In genomic region chr11:70161043-70161625, GRCh38 we compare ENCODE assay signal across 15 cellular contexts. TPM values are rescaled to one million over a fixed set of nuclear protein-coding genes. Genes with fewer than 3 reads are reported as not detected.
DNase-seq lines count a peak whose midpoint lies in the region; ATAC-seq, FAIRE-seq and TF ChIP-seq lines count a peak whose summit lies in the region.
"Had no signal": no experiment of that assay in that cellular context is flagged by ENCODE, and none has a peak within 500 bp of the region (broad histone marks: within the 10 kb centered on the region; RNA-seq: fewer than 3 reads in every experiment).

No MANE protein-coding gene starts in this region.

- no peak for TF ChIP-seq RAD21 in HepG2 (CRISPR knock-in tag; IDR thresholded peaks at IDR 0.05)

- H3K79me2 ChIP-seq in HepG2 (ENCODE audit: insufficient read depth, low read length) = no peaks in the 10 kb centered on the region
- no peaks in the 10 kb centered on the region for H3K79me2 ChIP-seq in keratinocyte (ENCODE audit: control insufficient read depth, insufficient read depth, low read length)

- no TSS peak for BruUV-seq in HepG2 (replicated peaks; lab: Mats Ljungman, UMichigan)

- CTCF ChIA-PET in HepG2 (lab: Yijun Ruan, JAX; ENCODE audit: low intra/inter-chr PET ratio, low total read pairs) (no interaction called here), WTC11 (lab: Charles Lee) (interaction anchor here (0.5 to 1.2 kb wide), 4 partner anchors 15 to 251 kb away, joined by 3 to 5 read pairs (median 3); no protein-coding TSS in a partner anchor)

- H3K36me3 ChIP-seq in HepG2 (replicated peaks in 1 of 2; ENCODE audit: control insufficient read depth in 1 of 2, insufficient read depth in 2 of 2, low read length in 2 of 2) (no peaks in the 10 kb centered on the region), right lobe of liver (peaks cover 0 to 59% (median 0%) of the 10 kb centered on the region in 4 donors), keratinocyte (ENCODE audit: control insufficient read depth in 2 of 2, extremely low read depth in 1 of 2, insufficient read depth in 2 of 2, low read length in 2 of 2) (peaks cover 0 to 8% of the 10 kb centered on the region in 2 experiments)

- intact Hi-C loops in HepG2 (cut with micrococcal nuclease; ENCODE audit: unreplicated experiment) = no loop called here
- intact Hi-C loops in right lobe of liver (cut with DNase I) = no loop called here

- TF ChIP-seq EP300 in HepG2 (IDR thresholded peaks at IDR 0.05; ENCODE audit: low read depth in 2 of 2, low read length in 2 of 2) = no peak
- TF ChIP-seq EP300 in HepG2 (CRISPR knock-in tag; IDR thresholded peaks at IDR 0.05; ENCODE audit: borderline replicate concordance) = no peak

- H3K4me1 ChIP-seq in HepG2 (ENCODE audit: insufficient read depth, low read length) (no peaks in the 10 kb centered on the region), right lobe of liver (peaks cover 0 to 14% (median 8%) of the 10 kb centered on the region in 4 donors), keratinocyte (ENCODE audit: control insufficient read depth, extremely low read depth, insufficient read depth, low read length) (peaks cover 33% of the 10 kb centered on the region)

- H3K9me3 Mint-ChIP-seq in WTC11 = no peaks in the 10 kb centered on the region
- H3K9me3 Mint-ChIP-seq in endothelial cell (ENCODE audit: unreplicated experiment) = no peaks in the 10 kb centered on the region
- no peaks in the 10 kb centered on the region for H3K9me3 Mint-ChIP-seq in activated naive CD4-positive, alpha-beta T cell treated with anti-CD3 and anti-CD28 coated beads, Interleukin-2, amount 50 U/mL, for 72 hours
- H3K9me3 Mint-ChIP-seq: CD8-positive, alpha-beta memory T cell had no signal

- in situ Hi-C loops in HepG2 (cut with HindIII; ENCODE audit: extremely low pct_ligation_motif_present, low pct_unique_long_range_greater_than_20kb) = no loop called here

- H3K27ac ChIP-seq in HepG2 (ENCODE audit: extremely low read length, insufficient read depth, low read length) = no peak overlapping the region
- no peak overlapping the region for H3K27ac ChIP-seq in right lobe of liver
- H3K27ac ChIP-seq in keratinocyte (ENCODE audit: control insufficient read depth, insufficient read depth, low read length) = peak overlapping the region; percentile 81

- H3K27ac Mint-ChIP-seq in WTC11 = no peak overlapping the region
- no peak overlapping the region for H3K27ac Mint-ChIP-seq in endothelial cell (ENCODE audit: unreplicated experiment)
- H3K27ac Mint-ChIP-seq in activated naive CD4-positive, alpha-beta T cell treated with anti-CD3 and anti-CD28 coated beads, Interleukin-2, amount 50 U/mL, for 72 hours = no peak overlapping the region
- H3K27ac Mint-ChIP-seq: B cell; CD8-positive, alpha-beta memory T cell had no signal

- TF ChIP-seq CTCF in HepG2 (CRISPR knock-in tag; IDR thresholded peaks at IDR 0.05) = no peak
- TF ChIP-seq CTCF in right lobe of liver (IDR thresholded peaks at IDR 0.05) = no peak
- no peak for TF ChIP-seq CTCF in WTC11 (IDR thresholded peaks at IDR 0.05)
- no peak for TF ChIP-seq CTCF in keratinocyte (optimal IDR thresholded peaks at IDR 0.05 in 1 of 3, IDR thresholded peaks at IDR 0.05 in 1 of 3, conservative IDR thresholded peaks at IDR 0.05 in 1 of 3; ENCODE audit: extremely low read depth in 1 of 3, insufficient read depth in 2 of 3, low read length in 3 of 3)
- no peak for TF ChIP-seq CTCF in endothelial cell (IDR thresholded peaks at IDR 0.05; ENCODE audit: unreplicated experiment)

- DNase-seq in HepG2 (ENCODE audit: low spot score) (no peak), right lobe of liver (no peak), WTC11 (ENCODE audit: low spot score) (no peak), keratinocyte (ENCODE audit: low read depth, low spot score) (no peak), endothelial cell (ENCODE audit: low spot score) (no peak), NCI-H128 (lab: John Stamatoyannopoulos, UW; ENCODE audit: unreplicated experiment) (no peak)
- DNase-seq in activated naive CD4-positive, alpha-beta T cell treated with anti-CD3 and anti-CD28 coated beads, Interleukin-2, amount 50 U/mL, for 72 hours (ENCODE audit: low spot score in 2 of 2) = no peak
- DNase-seq: 8988T; ACHN; CD8-positive, alpha-beta memory T cell; DMS53; GF-D8 had no signal

- FAIRE-seq in HepG2 (lab: Jason Lieb, UNC) (no peak), keratinocyte (lab: Jason Lieb, UNC) (no peak)
- FAIRE-seq: H54 had no signal

- POLR2A ChIA-PET in HepG2 (lab: Yijun Ruan, JAX) = no interaction called here
- POLR2A ChIA-PET in WTC11 (lab: Charles Lee) = no interaction called here

- no peaks in the 10 kb centered on the region for H3K9me1 ChIP-seq in keratinocyte (ENCODE audit: control insufficient read depth, extremely low read depth, insufficient read depth, low read length)

- H3K4me1 Mint-ChIP-seq in WTC11 (peaks cover 4% of the 10 kb centered on the region; the same call in 1 of the 2 replicates), endothelial cell (ENCODE audit: unreplicated experiment) (no peaks in the 10 kb centered on the region)
- H3K4me1 Mint-ChIP-seq: B cell; CD8-positive, alpha-beta memory T cell had no signal

- WGBS in HepG2 (ENCODE audit: low lambda C conversion rate) = 48% methylated on average over 10 of the region's 17 CpGs
- WGBS in right lobe of liver (ENCODE audit: insufficient coverage, low coverage, low lambda C conversion rate, missing lambda C conversion rate) = 89% methylated on average over 5 of the region's 17 CpGs

- H3K9me3 ChIP-seq in HepG2 (ENCODE audit: low read length) (no peaks in the 10 kb centered on the region), right lobe of liver (no peaks in the 10 kb centered on the region), keratinocyte (ENCODE audit: control insufficient read depth, low read depth, low read length) (no peaks in the 10 kb centered on the region)

- H3K4me2 ChIP-seq in HepG2 (ENCODE audit: low read depth, low read length) = no peak overlapping the region
- no peak overlapping the region for H3K4me2 ChIP-seq in keratinocyte (ENCODE audit: control insufficient read depth, extremely low read depth, insufficient read depth, low read depth, low read length)

- ATAC-seq in HepG2 (no peak), right lobe of liver (no peak), WTC11 (no peak), GM18858 (IDR thresholded peaks at IDR 0.05; ENCODE audit: unreplicated experiment) (no peak)
- no peak for ATAC-seq in activated naive CD4-positive, alpha-beta T cell treated with anti-CD3 and anti-CD28 coated beads, Interleukin-2, amount 50 U/mL, for 72 hours

- no peaks in the 10 kb centered on the region for H3K27me3 Mint-ChIP-seq in WTC11 (ENCODE audit: low read depth)
- peaks cover 4% of the 10 kb centered on the region for H3K27me3 Mint-ChIP-seq in endothelial cell (ENCODE audit: unreplicated experiment)
- H3K27me3 Mint-ChIP-seq: B cell had no signal

- TF ChIP-seq POLR2A in HepG2 (IDR thresholded peaks at IDR 0.05; ENCODE audit: insufficient read depth in 1 of 2, low read depth in 2 of 2, low read length in 2 of 2) = no peak
- no peak for TF ChIP-seq POLR2A in right lobe of liver (IDR thresholded peaks at IDR 0.05)

- dilution Hi-C loops in keratinocyte (cut with MboI; ENCODE audit: extremely low pct_ligation_motif_present, low sequenced_read_pairs) = no loop called here

- H3K4me3 ChIP-seq in HepG2 (replicated peaks in 1 of 3; ENCODE audit: insufficient read depth in 1 of 3, low read depth in 2 of 3, low read length in 3 of 3) (no peak overlapping the region), right lobe of liver (no peak overlapping the region), keratinocyte (ENCODE audit: control insufficient read depth in 2 of 3, extremely low read depth in 1 of 3, insufficient read depth in 2 of 3, low read depth in 1 of 3, low read length in 3 of 3) (no peak overlapping the region)

- H4K20me1 ChIP-seq in HepG2 (ENCODE audit: insufficient read depth, low read length) (peaks cover 3% of the 10 kb centered on the region; the same call in 1 of the 2 replicates), keratinocyte (ENCODE audit: control insufficient read depth, extremely low read depth, insufficient read depth, low read length) (no peaks in the 10 kb centered on the region)

- H3K4me3 Mint-ChIP-seq in WTC11 = no peak overlapping the region
- H3K4me3 Mint-ChIP-seq in endothelial cell (ENCODE audit: unreplicated experiment) = no peak overlapping the region
- H3K4me3 Mint-ChIP-seq: B cell; CD8-positive, alpha-beta memory T cell had no signal

- peaks cover 7 to 43% of the 10 kb centered on the region in 2 experiments; a peak in 4 of 5 replicates for H3K27me3 ChIP-seq in HepG2 (ENCODE audit: control insufficient read depth in 1 of 2, insufficient read depth in 2 of 2, low read length in 2 of 2)
- no peaks in the 10 kb centered on the region for H3K27me3 ChIP-seq in right lobe of liver
- no peaks in the 10 kb centered on the region for H3K27me3 ChIP-seq in keratinocyte (ENCODE audit: control insufficient read depth, extremely low read depth, insufficient read depth, low read length)

- H3K36me3 Mint-ChIP-seq in WTC11 (no peaks in the 10 kb centered on the region), endothelial cell (ENCODE audit: low read depth, unreplicated experiment) (no peaks in the 10 kb centered on the region)
- no peaks in the 10 kb centered on the region for H3K36me3 Mint-ChIP-seq in activated naive CD4-positive, alpha-beta T cell treated with anti-CD3 and anti-CD28 coated beads, Interleukin-2, amount 50 U/mL, for 72 hours
- H3K36me3 Mint-ChIP-seq: CD8-positive, alpha-beta memory T cell had no signal

- H3K9ac ChIP-seq in HepG2 (ENCODE audit: insufficient read depth, low read depth, low read length) (no peak overlapping the region), keratinocyte (ENCODE audit: control insufficient read depth, extremely low read depth, insufficient read depth, low read length) (peak overlapping the region; percentile 78)

- H2AFZ ChIP-seq in HepG2 (ENCODE audit: low read length) (no peak overlapping the region), keratinocyte (ENCODE audit: control insufficient read depth, low read length) (no peak overlapping the region)

RNA-seq across cellular contexts. Expression of gene FADD, which starts 42.0 kb away (rescaled TPM):
- 21.4 and 22.2 TPM in 2 replicates for total RNA-seq in HepG2 (2016; rRNA removed; fragmentation: Illumina TruSeq; extraction: Trizol)
- total RNA-seq in HepG2 (2016; cell fraction: cytosol; rRNA removed; fragmentation: Illumina TruSeq; extraction: Trizol; ENCODE audit: low read depth) = 5.0 and 5.9 TPM in 2 replicates
- 20.6 and 22.3 TPM in 2 replicates for total RNA-seq in HepG2 (2016; cell fraction: insoluble cytoplasmic fraction; rRNA removed; fragmentation: Illumina TruSeq; extraction: Trizol)
- total RNA-seq in HepG2 (2016; cell fraction: membrane; rRNA removed; fragmentation: Illumina TruSeq; extraction: Trizol) = 13.7 and 13.9 TPM in 2 replicates
- 9.1 and 12.1 TPM in 2 replicates for total RNA-seq in HepG2 (2016; cell fraction: nucleus; rRNA removed; fragmentation: Illumina TruSeq; extraction: Trizol)
- polyA plus RNA-seq in HepG2 (2011; rRNA removed) = 14.2 and 14.9 TPM in 2 replicates
- 16.0 and 16.7 TPM in 2 replicates for polyA plus RNA-seq in HepG2 (2011; cell fraction: cytosol; rRNA removed)
- 7.8 and 9.6 TPM in 2 replicates for polyA plus RNA-seq in HepG2 (2011; cell fraction: nucleus; rRNA removed)
- 10.4 and 12.8 TPM in 2 replicates for polyA plus RNA-seq in HepG2 (2012)
- 3.2 TPM in 2 replicates for polyA plus RNA-seq in HepG2 (2016; cell fraction: cytosol; fragmentation: Illumina TruSeq; extraction: Trizol; ENCODE audit: low read depth)
- polyA plus RNA-seq in HepG2 (2016; cell fraction: insoluble cytoplasmic fraction; fragmentation: Illumina TruSeq; extraction: Trizol; ENCODE audit: low read depth) = 20.0 and 20.2 TPM in 2 replicates
- 7.0 and 7.9 TPM in 2 replicates for polyA plus RNA-seq in HepG2 (2016; cell fraction: membrane; fragmentation: Illumina TruSeq; extraction: Trizol; ENCODE audit: low read depth)
- 15.0 and 15.1 TPM in 2 replicates for polyA plus RNA-seq in HepG2 (2016; cell fraction: nucleus; fragmentation: Illumina TruSeq; extraction: Trizol; ENCODE audit: insufficient read depth, low read depth)
- polyA minus RNA-seq in HepG2 (2011; rRNA and poly(A)+ RNA removed; ENCODE audit: low replicate concordance) = 21.5 and 78.8 TPM in 2 replicates
- polyA minus RNA-seq in HepG2 (2011; cell fraction: cytosol; rRNA and poly(A)+ RNA removed) = 8.5 and 9.1 TPM in 2 replicates
- polyA minus RNA-seq in HepG2 (2011; cell fraction: nucleus; rRNA and poly(A)+ RNA removed) = 8.6 and 9.7 TPM in 2 replicates
- 10 to 100 TPM in 3 of 6 experiments, 1 to 10 TPM in 3; 8.8 to 17.5 (median 10.6) TPM for total RNA-seq in right lobe of liver
- 49.0 to 58.6 TPM (median 53.9 TPM) in 3 replicates for total RNA-seq in WTC11 (2021)
- polyA plus RNA-seq in keratinocyte = 31.5 to 45.3 TPM (median 33.7 TPM) in 3 replicates
- polyA plus RNA-seq in keratinocyte (2011; ENCODE audit: low read depth) = 19.9 TPM
- 26.6 and 33.6 TPM in 2 replicates for polyA plus RNA-seq in keratinocyte (2011; cell fraction: cytosol; rRNA removed)
- 19.2 and 23.2 TPM in 2 replicates for polyA plus RNA-seq in keratinocyte (2011; cell fraction: nucleus; rRNA removed)
- polyA plus RNA-seq in keratinocyte (2012; ENCODE audit: low replicate concordance) = 15.4 and 39.2 TPM in 2 replicates
- polyA minus RNA-seq in keratinocyte = 28.7 to 39.0 TPM (median 32.6 TPM) in 3 replicates
- 39.9 TPM for polyA minus RNA-seq in keratinocyte (2011; cell fraction: cytosol; rRNA and poly(A)+ RNA removed)
- 11.6 and 13.4 TPM in 2 replicates for polyA minus RNA-seq in keratinocyte (2011; cell fraction: nucleus; rRNA and poly(A)+ RNA removed)
- 30.3 TPM for total RNA-seq in endothelial cell (ENCODE audit: unreplicated experiment)
- total RNA-seq in activated naive CD4-positive, alpha-beta T cell treated with anti-CD3 and anti-CD28 coated beads, Interleukin-2, amount 50 U/mL, for 72 hours = 10 to 100 TPM; 22.7 to 34.4 TPM

Comparison
In these comparisons a context has a peak if more than half of its experiments do, and no peak if none do; other contexts are left out.
1. Of the 50 proteins assayed by ChIP-seq in both HepG2 and WTC11: peak only in HepG2: none; only in WTC11: PRDM15; in both: none; in neither: 48; mixed calls (peak in some experiments, not most) for 1.